8 cellular contexts compared by ENCODE assay signal in genomic region chr1:109619405-109619654, GRCh38. TPM values are rescaled to one million over a fixed set of nuclear protein-coding genes. Genes with fewer than 3 reads are reported as not detected.
A peak's percentile ranks its signal among the peaks of the same experiment; 100 is the strongest.
DNase-seq lines count a peak whose midpoint lies in the region; ATAC-seq, FAIRE-seq and TF ChIP-seq lines count a peak whose summit lies in the region.

Gene GNAT2 (minus strand): TSS chr1:109619616. CDS start chr1:109612870, 6,746 bp downstream.

- H3K9me3 ChIP-seq in cardiac muscle cell (ENCODE audit: low read depth) (no peaks in the 10 kb centered on the region), body of pancreas (no peaks in the 10 kb centered on the region), mesenchymal stem cell (ENCODE audit: control insufficient read depth, low read length) (no peaks in the 10 kb centered on the region)

- FAIRE-seq in urothelium cell line (lab: Jason Lieb, UNC), result no peak

- intact Hi-C loops in left ventricle myocardium superior (cut with micrococcal nuclease), result no loop called here
- intact Hi-C loops in body of pancreas (cut with DNase I), result no loop called here

- H2BK15ac ChIP-seq in mesenchymal stem cell (ENCODE audit: low read depth, poor library complexity, severe bottlenecking), result peak within 1 kb of the TSS; percentile 89

- H3K79me1 ChIP-seq in mesenchymal stem cell (replicated peaks; ENCODE audit: low read length, poor library complexity, severe bottlenecking), result peaks cover 8% of the 10 kb centered on the region

- H3K23ac ChIP-seq in mesenchymal stem cell (ENCODE audit: low read length in 2 of 2), result peak within 1 kb of the TSS in 1 of 2 experiments; percentile 54

- H2BK5ac ChIP-seq in mesenchymal stem cell (ENCODE audit: low read depth, low read length, poor library complexity, severe bottlenecking), result peak within 1 kb of the TSS; percentile 69

- peak within 1 kb of the TSS in 1 of 2 experiments; percentile 98 for H3K14ac ChIP-seq in mesenchymal stem cell (ENCODE audit: low read length in 2 of 2)

- peak within 1 kb of the TSS; percentile 100 for H3K9ac ChIP-seq in mesenchymal stem cell (ENCODE audit: low read length)

- peak within 1 kb of the TSS; percentile 57 for H3K4me2 ChIP-seq in mesenchymal stem cell (ENCODE audit: low read length, poor library complexity, severe bottlenecking)

- no peaks in the 10 kb centered on the region for H3K4me1 ChIP-seq in cardiac muscle cell (ENCODE audit: low read depth)
- H3K4me1 ChIP-seq in body of pancreas, result peaks cover 44% of the 10 kb centered on the region
- peaks cover 41% of the 10 kb centered on the region for H3K4me1 ChIP-seq in mesenchymal stem cell (ENCODE audit: control insufficient read depth, insufficient read depth, low read depth, low read length)

- H3K36me3 ChIP-seq in cardiac muscle cell, result no peaks in the 10 kb centered on the region
- H3K36me3 ChIP-seq in body of pancreas (replicated peaks in 1 of 2; ENCODE audit: insufficient read depth in 1 of 2, low read depth in 2 of 2), result no peaks in the 10 kb centered on the region
- H3K36me3 ChIP-seq in mesenchymal stem cell (ENCODE audit: control insufficient read depth in 1 of 2, insufficient read depth in 2 of 2, low read depth in 1 of 2, low read length in 2 of 2), result peaks cover 0 to 12% of the 10 kb centered on the region in 2 experiments

- peak within 1 kb of the TSS; percentile 92 for H2BK120ac ChIP-seq in mesenchymal stem cell (ENCODE audit: low read depth, low read length)

- peak within 1 kb of the TSS; percentile 66 for H3K27ac ChIP-seq in cardiac muscle cell
- peak within 1 kb of the TSS; percentile 46 to 85 (median 82) for H3K27ac ChIP-seq in body of pancreas
- peak within 1 kb of the TSS; percentile 91 for H3K27ac ChIP-seq in mesenchymal stem cell (ENCODE audit: low read length, poor library complexity, severe bottlenecking)

- H3K4me3 ChIP-seq in cardiac muscle cell, result peak within 1 kb of the TSS; percentile 54
- peak within 1 kb of the TSS; percentile 35 to 71 for H3K4me3 ChIP-seq in body of pancreas
- H3K4me3 ChIP-seq in mesenchymal stem cell (ENCODE audit: insufficient read depth in 1 of 2, low read depth in 1 of 2, low read length in 2 of 2), result peak within 1 kb of the TSS; percentile 71 to 98

- H3K4ac ChIP-seq in mesenchymal stem cell (ENCODE audit: low read depth in 1 of 2, low read length in 2 of 2), result peak within 1 kb of the TSS; percentile 90 to 99

- peak within 1 kb of the TSS; percentile 95 for H2AK5ac ChIP-seq in mesenchymal stem cell (ENCODE audit: low read length, severe bottlenecking)

- TF ChIP-seq CTCF in cardiac muscle cell (IDR thresholded peaks at IDR 0.05; ENCODE audit: low read depth, low read length), result no peak
- TF ChIP-seq CTCF in body of pancreas (IDR thresholded peaks at IDR 0.05), result no peak
- no peak for TF ChIP-seq CTCF in GM20000 (IDR thresholded peaks at IDR 0.05; ENCODE audit: extremely low read depth, missing control alignments)

- ATAC-seq in left ventricle myocardium superior, result no peak
- no peak for ATAC-seq in body of pancreas
- no peak for ATAC-seq in GM21515 (IDR thresholded peaks at IDR 0.05; ENCODE audit: unreplicated experiment)

- peak within 1 kb of the TSS; percentile 33 for H2AFZ ChIP-seq in mesenchymal stem cell (ENCODE audit: low read depth, low read length)

- H3K18ac ChIP-seq in mesenchymal stem cell (ENCODE audit: low read depth in 1 of 2, low read length in 2 of 2), result peak within 1 kb of the TSS; percentile 96

- DNase-seq in cardiac muscle cell (ENCODE audit: low read depth in 1 of 2, low spot score in 1 of 2) (no peak), left ventricle myocardium superior (no peak), body of pancreas (no peak), mesenchymal stem cell (no peak), urothelium cell line (ENCODE audit: low spot score) (peak; percentile 37), GM20000 (ENCODE audit: low spot score) (no peak), D341Med (ENCODE audit: low spot score) (no peak)

- peak within 1 kb of the TSS; percentile 84 for H4K91ac ChIP-seq in mesenchymal stem cell (ENCODE audit: low read length)

- no peaks in the 10 kb centered on the region for H3K27me3 ChIP-seq in cardiac muscle cell
- no peaks in the 10 kb centered on the region for H3K27me3 ChIP-seq in body of pancreas
- no peaks in the 10 kb centered on the region for H3K27me3 ChIP-seq in mesenchymal stem cell (ENCODE audit: control insufficient read depth in 1 of 2, insufficient read depth in 1 of 2, low read length in 2 of 2)

- peak within 1 kb of the TSS; percentile 79 for H4K8ac ChIP-seq in mesenchymal stem cell (ENCODE audit: low read length)

- peak within 1 kb of the TSS; percentile 75 to 81 for H2BK12ac ChIP-seq in mesenchymal stem cell (ENCODE audit: low read length in 2 of 2)

- no peak for TF ChIP-seq POLR2A in body of pancreas (IDR thresholded peaks at IDR 0.05)

- WGBS in body of pancreas, 2 donors, result 1 to 3% methylated on average over 6 of the region's 6 CpGs
- WGBS in mesenchymal stem cell, result 17% methylated on average over 6 of the region's 6 CpGs

RNA-seq across cellular contexts. Expression of gene GNAT2, which starts in this region (rescaled TPM):
- total RNA-seq in cardiac muscle cell (not detected in 2 replicates), left ventricle myocardium superior (not detected), body of pancreas (not detected)
- 0.22 TPM in 1 of 2 replicates, not detected in the other for polyA plus RNA-seq in cardiac muscle cell
- polyA plus RNA-seq in mesenchymal stem cell (2013, experiment 1 of 2), result 0.08 TPM
- polyA plus RNA-seq in mesenchymal stem cell (2013, experiment 2 of 2), result 0.26 TPM
